20 cellular contexts compared by ENCODE assay signal in genomic region chr2:28513097-28513496, GRCh38. TPM values are rescaled to one million over a fixed set of nuclear protein-coding genes. Genes with fewer than 3 reads are reported as not detected.
DNase-seq lines count a peak whose midpoint lies in the region; ATAC-seq and TF ChIP-seq lines count a peak whose summit lies in the region.
"Had no signal": no experiment of that assay in that cellular context is flagged by ENCODE, and none has a peak within 500 bp of the region (broad histone marks: within the 10 kb centered on the region; RNA-seq: fewer than 3 reads in every experiment).

No MANE protein-coding gene starts in this region.

- no peak for DNase-seq in activated T-cell treated with anti-CD3 and anti-CD28 coated beads, Interleukin-2, amount 50 U/mL, for 72 hours
- no peak for DNase-seq in activated T-cell treated with anti-CD3 and anti-CD28 coated beads for 4 hours
- peak; percentile 22 for DNase-seq in BE2C
- no peak for DNase-seq in thyroid gland
- DNase-seq in esophagus muscularis mucosa (ENCODE audit: extremely low spot score) = no peak
- DNase-seq in T-helper 9 cell = no peak
- DNase-seq: AML-193; C1 segment of cervical spinal cord; CD4-positive, alpha-beta memory T cell; CD4-positive, CD25-positive, alpha-beta regulatory T cell; CD8-positive, alpha-beta memory T cell; COR-L47; DMS79 treated with DMSO at 0.1 percent for 48 hours; GF-D8 had no signal

- no peak for ATAC-seq in activated T-cell treated with anti-CD3 and anti-CD28 coated beads, Interleukin-2, amount 50 U/mL, for 72 hours (replicated peaks in 1 of 2)
- ATAC-seq in SK-N-SH treated with all-trans-retinoic acid at 6 μM for 48 hours = no peak
- ATAC-seq: A549 had no signal

- peaks cover 51% of the 10 kb centered on the region for H3K27me3 Mint-ChIP-seq in activated T-cell treated with anti-CD3 and anti-CD28 coated beads, Interleukin-2, amount 50 U/mL, for 72 hours (ENCODE audit: low read depth)

- TF ChIP-seq EP300 in esophagus muscularis mucosa (IDR thresholded peaks at IDR 0.05) = no peak

- no peaks in the 10 kb centered on the region for H3K9me3 ChIP-seq in BE2C
- H3K9me3 ChIP-seq in thyroid gland = no peaks in the 10 kb centered on the region
- H3K9me3 ChIP-seq in esophagus muscularis mucosa = peaks cover 0 to 8% (median 4%) of the 10 kb centered on the region in 4 donors

- peak overlapping the region in 2 of 3 donors; percentile 39 to 43 for H3K27ac ChIP-seq in thyroid gland
- no peak overlapping the region for H3K27ac ChIP-seq in esophagus muscularis mucosa (replicated peaks in 1 of 4)
- H3K27ac ChIP-seq: 22Rv1, A549, BLaER1 had no signal

- peak overlapping the region; percentile 80 for H3K27ac Mint-ChIP-seq in activated T-cell treated with anti-CD3 and anti-CD28 coated beads, Interleukin-2, amount 50 U/mL, for 72 hours
- H3K27ac Mint-ChIP-seq: B cell; CD14-positive monocyte; CD4-positive, alpha-beta memory T cell; CD4-positive, CD25-positive, alpha-beta regulatory T cell; CD8-positive, alpha-beta memory T cell had no signal

- 55 to 59% methylated on average over 1 of the region's 1 CpG for WGBS in thyroid gland, 2 donors
- WGBS in esophagus muscularis mucosa = 79% methylated on average over 1 of the region's 1 CpG

- TF ChIP-seq POLR2A in thyroid gland (IDR thresholded peaks at IDR 0.05) = no peak
- TF ChIP-seq POLR2A in esophagus muscularis mucosa (IDR thresholded peaks at IDR 0.05; ENCODE audit: low read depth) = no peak

- peaks cover 10 to 13% of the 10 kb centered on the region in 2 donors for H3K9me3 Mint-ChIP-seq in activated T-cell treated with anti-CD3 and anti-CD28 coated beads, Interleukin-2, amount 50 U/mL, for 72 hours

- intact Hi-C loops in thyroid gland (cut with DNase I) = no loop called here
- intact Hi-C loops in esophagus muscularis mucosa (cut with DNase I) = no loop called here

- H3K4me1 ChIP-seq in BE2C = peaks cover 10% of the 10 kb centered on the region
- peaks cover 25 to 26% of the 10 kb centered on the region in 2 donors for H3K4me1 ChIP-seq in thyroid gland
- H3K4me1 ChIP-seq in esophagus muscularis mucosa = no peaks in the 10 kb centered on the region
- H3K4me1 ChIP-seq: BLaER1 had no signal

- no peak overlapping the region for H3K4me3 Mint-ChIP-seq in activated T-cell treated with anti-CD3 and anti-CD28 coated beads, Interleukin-2, amount 50 U/mL, for 72 hours
- H3K4me3 Mint-ChIP-seq: B cell; CD14-positive monocyte; CD4-positive, alpha-beta memory T cell; CD4-positive, CD25-positive, alpha-beta regulatory T cell; CD8-positive, alpha-beta memory T cell had no signal

- peaks cover 7% of the 10 kb centered on the region for H3K4me1 Mint-ChIP-seq in activated T-cell treated with anti-CD3 and anti-CD28 coated beads, Interleukin-2, amount 50 U/mL, for 72 hours (ENCODE audit: low read depth)
- H3K4me1 Mint-ChIP-seq: B cell had no signal

- TF ChIP-seq CTCF in BE2C (IDR thresholded peaks at IDR 0.05; ENCODE audit: low read depth, low read length) = no peak
- TF ChIP-seq CTCF in thyroid gland (IDR thresholded peaks at IDR 0.05) = no peak
- no peak for TF ChIP-seq CTCF in esophagus muscularis mucosa (IDR thresholded peaks at IDR 0.05)

- peaks cover 13 to 17% of the 10 kb centered on the region in 2 donors for H3K36me3 Mint-ChIP-seq in activated T-cell treated with anti-CD3 and anti-CD28 coated beads, Interleukin-2, amount 50 U/mL, for 72 hours (ENCODE audit: insufficient read depth in 2 of 2)
- H3K36me3 Mint-ChIP-seq: CD14-positive monocyte had no signal

- H3K36me3 ChIP-seq in BE2C = no peaks in the 10 kb centered on the region
- no peaks in the 10 kb centered on the region for H3K36me3 ChIP-seq in thyroid gland
- no peaks in the 10 kb centered on the region for H3K36me3 ChIP-seq in esophagus muscularis mucosa
- H3K36me3 ChIP-seq: BLaER1 had no signal

- H3K27me3 ChIP-seq in BE2C = no peaks in the 10 kb centered on the region
- H3K27me3 ChIP-seq in thyroid gland = no peaks in the 10 kb centered on the region
- H3K27me3 ChIP-seq in esophagus muscularis mucosa = peaks cover 0 to 8% (median 0%) of the 10 kb centered on the region in 4 donors
- H3K27me3 ChIP-seq: BLaER1 had no signal

- H3K4me3 ChIP-seq in BE2C (ENCODE audit: low read depth, low read length) = no peak overlapping the region
- no peak overlapping the region for H3K4me3 ChIP-seq in thyroid gland (replicated peaks in 1 of 3)
- H3K4me3 ChIP-seq in esophagus muscularis mucosa = no peak overlapping the region
- H3K4me3 ChIP-seq: A549, BLaER1 had no signal

TF ChIP-seq in SK-N-SH treated with all-trans-retinoic acid at 6 μM for 48 hours, 23 proteins besides CTCF, POLR2A, EP300 and RAD21:
- TF ChIP-seq CSDC2 (CRISPR knock-in tag; IDR thresholded peaks at IDR 0.05) (no peak), SNAI2 (CRISPR knock-in tag; IDR thresholded peaks at IDR 0.05) (no peak), TCF4 (CRISPR knock-in tag; IDR thresholded peaks at IDR 0.05; ENCODE audit: borderline replicate concordance) (peak; percentile 69; the same call in 1 of the 2 replicates), ZNF8 (CRISPR knock-in tag; IDR thresholded peaks at IDR 0.05) (no peak)

RNA-seq across cellular contexts. Expression of gene PLB1, which starts 17.2 kb away (rescaled TPM):
- total RNA-seq in activated T-cell treated with anti-CD3 and anti-CD28 coated beads, Interleukin-2, amount 50 U/mL, for 72 hours = 1 to 10 TPM in 1 of 2 donors, under 1 TPM in 1; 0.72 to 1.9 TPM
- polyA plus RNA-seq in BE2C (2012; ENCODE audit: insufficient read depth, insufficient read length, low read depth) = 0.74 TPM
- total RNA-seq in thyroid gland (1 to 10 TPM; 1.2 to 3.3 (median 1.8) TPM), esophagus muscularis mucosa (10 to 100 TPM in 1 of 4 donors, 1 to 10 TPM in 3; 2.5 to 11.1 (median 7.7) TPM)

Comparison
In these comparisons a context has a peak if more than half of its experiments do, and no peak if none do; other contexts are left out.
1. H3K27ac ChIP-seq: peak in thyroid gland (2 of 3); none in esophagus muscularis mucosa (0 of 4).